Comparison of ENCODE assay signal across 16 cellular contexts in genomic region chr12:91685917-91686316, GRCh38.
A peak's percentile ranks its signal among the peaks of the same experiment; 100 is the strongest.
DNase-seq lines count a peak whose midpoint lies in the region; ATAC-seq and TF ChIP-seq lines count a peak whose summit lies in the region.
"Had no signal": no experiment of that assay in that cellular context is flagged by ENCODE, and none has a peak within 500 bp of the region (broad histone marks: within the 10 kb centered on the region; RNA-seq: fewer than 3 reads in every experiment).

No MANE protein-coding gene starts in this region.

- no peak overlapping the region for H3K4me2 ChIP-seq in fibroblast of lung (ENCODE audit: extremely low read depth, insufficient read depth, low read length)

- no peak overlapping the region for H3K27ac Mint-ChIP-seq in activated naive CD4-positive, alpha-beta T cell treated with anti-CD3 and anti-CD28 coated beads, Interleukin-2, amount 50 U/mL, for 72 hours
- H3K27ac Mint-ChIP-seq in activated CD8-positive, alpha-beta T cell treated with anti-CD3 and anti-CD28 coated beads for 36 hours, result no peak overlapping the region

- H4K20me1 ChIP-seq in fibroblast of lung (ENCODE audit: control insufficient read depth, extremely low read depth, insufficient read depth, low read length), result no peaks in the 10 kb centered on the region

- TF ChIP-seq CTCF in activated CD8-positive, alpha-beta T cell treated with anti-CD3 and anti-CD28 coated beads for 36 hours (IDR thresholded peaks at IDR 0.05), result no peak
- no peak for TF ChIP-seq CTCF in fibroblast of lung (conservative IDR thresholded peaks at IDR 0.05 in 1 of 2, IDR thresholded peaks at IDR 0.05 in 1 of 2; ENCODE audit: low read depth in 1 of 2, low read length in 2 of 2)

- intact Hi-C loops in activated CD8-positive, alpha-beta T cell treated with anti-CD3 and anti-CD28 coated beads for 36 hours (cut with micrococcal nuclease), result no loop called here

- H3K4me1 ChIP-seq in fibroblast of lung (ENCODE audit: control insufficient read depth, extremely low read depth, insufficient read depth, low read length), result no peaks in the 10 kb centered on the region
- H3K4me1 ChIP-seq: parathyroid adenoma had no signal

- no peaks in the 10 kb centered on the region for H3K79me2 ChIP-seq in fibroblast of lung (ENCODE audit: control insufficient read depth, insufficient read depth, low read length)
- H3K79me2 ChIP-seq: parathyroid adenoma had no signal

- H3K27ac ChIP-seq in fibroblast of lung (ENCODE audit: insufficient read depth, low read length), result no peak overlapping the region
- H3K27ac ChIP-seq: parathyroid adenoma, thoracic aorta had no signal

- no peaks in the 10 kb centered on the region for H3K36me3 Mint-ChIP-seq in activated naive CD4-positive, alpha-beta T cell treated with anti-CD3 and anti-CD28 coated beads, Interleukin-2, amount 50 U/mL, for 72 hours
- no peaks in the 10 kb centered on the region for H3K36me3 Mint-ChIP-seq in activated CD8-positive, alpha-beta T cell treated with anti-CD3 and anti-CD28 coated beads for 36 hours (ENCODE audit: low read depth)

- no peak for DNase-seq in activated naive CD4-positive, alpha-beta T cell treated with anti-CD3 and anti-CD28 coated beads, Interleukin-2, amount 50 U/mL, for 72 hours (ENCODE audit: low spot score in 2 of 2)
- no peak for DNase-seq in activated naive CD4-positive, alpha-beta T cell (lab: John Stamatoyannopoulos, UW)
- DNase-seq in activated CD8-positive, alpha-beta T cell treated with anti-CD3 and anti-CD28 coated beads for 36 hours, result peak; percentile 30
- DNase-seq in fibroblast of lung (ENCODE audit: low read depth in 2 of 2) (peak; percentile 5 to 66), NCI-H2081 (lab: John Stamatoyannopoulos, UW) (no peak), DMS79 (lab: John Stamatoyannopoulos, UW) (no peak)
- DNase-seq: aorta; DMS 273 treated with DMSO at 0.1 percent for 48 hours; effector CD4-positive, alpha-beta T cell; NCI-H1092 treated with DMSO at 0.1 percent for 48 hours; stimulated activated CD4-positive, alpha-beta T cell treated with anti-CD3 and anti-CD28 coated beads, Interleukin-12 subunit alpha, Interleukin-12 subunit beta, amount 100 ng/mL, for 4 hours had no signal

- peak; percentile 32 to 48 for ATAC-seq in activated naive CD4-positive, alpha-beta T cell treated with anti-CD3 and anti-CD28 coated beads, Interleukin-2, amount 50 U/mL, for 72 hours
- ATAC-seq in activated CD8-positive, alpha-beta T cell treated with anti-CD3 and anti-CD28 coated beads for 36 hours, result peak; percentile 37
- ATAC-seq in HG02623 (IDR thresholded peaks at IDR 0.05; ENCODE audit: unreplicated experiment) (no peak), GM21737 (IDR thresholded peaks at IDR 0.05; ENCODE audit: unreplicated experiment) (no peak)
- ATAC-seq: SK-N-SH treated with all-trans-retinoic acid at 6 μM for 48 hours had no signal

- CTCF ChIA-PET in activated CD8-positive, alpha-beta T cell treated with anti-CD3 and anti-CD28 coated beads for 36 hours (lab: Charles Lee), result no interaction called here

- peaks cover 27% of the 10 kb centered on the region for H3K4me1 Mint-ChIP-seq in activated CD8-positive, alpha-beta T cell treated with anti-CD3 and anti-CD28 coated beads for 36 hours (ENCODE audit: low read depth)

- no peaks in the 10 kb centered on the region for H3K9me3 ChIP-seq in fibroblast of lung (ENCODE audit: control insufficient read depth, insufficient read depth, low read depth, low read length)
- H3K9me3 ChIP-seq: thoracic aorta had no signal

- H3K4me3 ChIP-seq in fibroblast of lung (replicated peaks in 1 of 4; ENCODE audit: control extremely low read depth in 1 of 4, insufficient read depth in 1 of 4, low read depth in 3 of 4, low read length in 4 of 4), result no peak overlapping the region
- H3K4me3 ChIP-seq: thoracic aorta had no signal

- H3K9ac ChIP-seq in fibroblast of lung (ENCODE audit: insufficient read depth, low read length), result no peak overlapping the region
- H3K9ac ChIP-seq: parathyroid adenoma had no signal

- H3K27me3 ChIP-seq in fibroblast of lung (ENCODE audit: control insufficient read depth, insufficient read depth, low read length), result no peaks in the 10 kb centered on the region

- H3K27me3 Mint-ChIP-seq in activated CD8-positive, alpha-beta T cell treated with anti-CD3 and anti-CD28 coated beads for 36 hours, result no peaks in the 10 kb centered on the region

- no peak overlapping the region for H3K4me3 Mint-ChIP-seq in activated CD8-positive, alpha-beta T cell treated with anti-CD3 and anti-CD28 coated beads for 36 hours

- H2AFZ ChIP-seq in fibroblast of lung (ENCODE audit: low read length), result no peak overlapping the region
- H2AFZ ChIP-seq: parathyroid adenoma had no signal

- peaks cover 0 to 3% of the 10 kb centered on the region in 2 donors for H3K9me3 Mint-ChIP-seq in activated naive CD4-positive, alpha-beta T cell treated with anti-CD3 and anti-CD28 coated beads, Interleukin-2, amount 50 U/mL, for 72 hours
- no peaks in the 10 kb centered on the region for H3K9me3 Mint-ChIP-seq in activated CD8-positive, alpha-beta T cell treated with anti-CD3 and anti-CD28 coated beads for 36 hours

- POLR2A ChIA-PET in activated CD8-positive, alpha-beta T cell treated with anti-CD3 and anti-CD28 coated beads for 36 hours (lab: Charles Lee), result no interaction called here

- no peaks in the 10 kb centered on the region for H3K36me3 ChIP-seq in fibroblast of lung (ENCODE audit: control insufficient read depth, insufficient read depth, low read length)
- H3K36me3 ChIP-seq: thoracic aorta had no signal

Comparison
In these comparisons a context has a peak if more than half of its experiments do, and no peak if none do; other contexts are left out.
1. ATAC-seq: peak in activated naive CD4-positive, alpha-beta T cell treated with anti-CD3 and anti-CD28 coated beads, Interleukin-2, amount 50 U/mL, for 72 hours (2 of 2) and activated CD8-positive, alpha-beta T cell treated with anti-CD3 and anti-CD28 coated beads for 36 hours (single experiment); none in HG02623 (single experiment) and GM21737 (single experiment).
2. DNase-seq: peak in activated CD8-positive, alpha-beta T cell treated with anti-CD3 and anti-CD28 coated beads for 36 hours (single experiment) and fibroblast of lung (2 of 2); none in activated naive CD4-positive, alpha-beta T cell treated with anti-CD3 and anti-CD28 coated beads, Interleukin-2, amount 50 U/mL, for 72 hours (0 of 2), activated naive CD4-positive, alpha-beta T cell (0 of 4), NCI-H2081 (0 of 2) and DMS79 (single experiment).